ENCODE assay signal across 20 cellular contexts in genomic region chr6:155030148-155030720, GRCh38.
"Had no signal": no experiment of that assay in that cellular context is flagged by ENCODE, and none has a peak within 500 bp of the region (broad histone marks: within the 10 kb centered on the region; RNA-seq: fewer than 3 reads in every experiment).

No MANE protein-coding gene starts in this region.

- H3K4me1 Mint-ChIP-seq: activated CD4-positive, alpha-beta memory T cell treated with anti-CD3 and anti-CD28 coated beads, Interleukin-2, amount 10 ng/mL, durations not matched to agents 7 days and 5 days; activated CD8-positive, alpha-beta memory T cell treated with anti-CD3 and anti-CD28 coated beads, Interleukin-2, amount 10 ng/mL, durations not matched to agents 7 days and 5 days; activated naive CD8-positive, alpha-beta T cell treated with anti-CD3 and anti-CD28 coated beads for 36 hours; activated T-helper 17 cell treated with anti-CD3 and anti-CD28 coated beads, Interleukin-2, amount 50 U/mL, for 72 hours; stimulated activated naive CD8-positive, alpha-beta T cell treated with anti-CD3 and anti-CD28 coated beads, Interleukin-15, amount 100 ng/mL, for 72 hours had no signal

- H3K4me3 ChIP-seq: coronary artery, left lung, prostate gland, skin epidermis, suprapubic skin had no signal

- H3K27ac ChIP-seq: coronary artery, left lung, prostate gland, skin epidermis, suprapubic skin had no signal

- H3K27me3 Mint-ChIP-seq: activated CD4-positive, alpha-beta memory T cell treated with anti-CD3 and anti-CD28 coated beads, Interleukin-2, amount 10 ng/mL, durations not matched to agents 7 days and 5 days; activated CD8-positive, alpha-beta memory T cell treated with anti-CD3 and anti-CD28 coated beads, Interleukin-2, amount 10 ng/mL, durations not matched to agents 7 days and 5 days; activated T-helper 17 cell treated with anti-CD3 and anti-CD28 coated beads, Interleukin-2, amount 50 U/mL, for 72 hours had no signal

- H3K4me1 ChIP-seq: left lung, prostate gland had no signal

- ATAC-seq: activated CD4-positive, alpha-beta T cell treated with anti-CD3 and anti-CD28 coated beads for 36 hours; activated CD8-positive, alpha-beta memory T cell treated with anti-CD3 and anti-CD28 coated beads, Interleukin-2, amount 10 ng/mL, durations not matched to agents 7 days and 5 days; activated T-helper 17 cell treated with anti-CD3 and anti-CD28 coated beads, Interleukin-2, amount 50 U/mL, for 72 hours; left lung; stimulated activated naive CD8-positive, alpha-beta T cell treated with anti-CD3 and anti-CD28 coated beads, Interleukin-15, amount 100 ng/mL, for 72 hours had no signal

- H3K27ac Mint-ChIP-seq: activated CD4-positive, alpha-beta memory T cell treated with anti-CD3 and anti-CD28 coated beads, Interleukin-2, amount 10 ng/mL, durations not matched to agents 7 days and 5 days; activated CD4-positive, alpha-beta T cell treated with anti-CD3 and anti-CD28 coated beads for 36 hours; activated CD8-positive, alpha-beta memory T cell treated with anti-CD3 and anti-CD28 coated beads, Interleukin-2, amount 10 ng/mL, durations not matched to agents 7 days and 5 days; activated naive CD8-positive, alpha-beta T cell treated with anti-CD3 and anti-CD28 coated beads for 36 hours; activated T-helper 17 cell treated with anti-CD3 and anti-CD28 coated beads, Interleukin-2, amount 50 U/mL, for 72 hours had no signal

- H3K9me3 ChIP-seq: left lung, prostate gland, suprapubic skin had no signal

- DNase-seq: activated CD4-positive, alpha-beta memory T cell treated with anti-CD3 and anti-CD28 coated beads, Interleukin-2, amount 10 ng/mL, durations not matched to agents 7 days and 5 days; activated CD4-positive, alpha-beta T cell treated with anti-CD3 and anti-CD28 coated beads for 36 hours; activated CD8-positive, alpha-beta memory T cell treated with anti-CD3 and anti-CD28 coated beads, Interleukin-2, amount 10 ng/mL, durations not matched to agents 7 days and 5 days; activated naive CD4-positive, alpha-beta T cell; activated naive CD8-positive, alpha-beta T cell treated with anti-CD3 and anti-CD28 coated beads for 36 hours; amygdala; effector CD4-positive, alpha-beta T cell; head of caudate nucleus; left lung; right cardiac atrium; stimulated activated CD4-positive, alpha-beta T cell treated with anti-CD3 and anti-CD28 coated beads, Interleukin-2, amount 100 ng/mL, for 48 hours; stimulated activated naive CD8-positive, alpha-beta T cell treated with anti-CD3 and anti-CD28 coated beads, Interleukin-15, amount 100 ng/mL, for 72 hours; SW 1271; T-helper 2 cell; trophoblast cell had no signal

- H3K36me3 ChIP-seq: left lung, prostate gland, suprapubic skin had no signal

- H3K9me3 Mint-ChIP-seq: activated CD4-positive, alpha-beta memory T cell treated with anti-CD3 and anti-CD28 coated beads, Interleukin-2, amount 10 ng/mL, durations not matched to agents 7 days and 5 days; activated naive CD8-positive, alpha-beta T cell treated with anti-CD3 and anti-CD28 coated beads for 36 hours; activated T-helper 17 cell treated with anti-CD3 and anti-CD28 coated beads, Interleukin-2, amount 50 U/mL, for 72 hours; stimulated activated naive CD8-positive, alpha-beta T cell treated with anti-CD3 and anti-CD28 coated beads, Interleukin-15, amount 100 ng/mL, for 72 hours had no signal

- H3K27me3 ChIP-seq: left lung, suprapubic skin had no signal

- H3K4me3 Mint-ChIP-seq: activated CD4-positive, alpha-beta memory T cell treated with anti-CD3 and anti-CD28 coated beads, Interleukin-2, amount 10 ng/mL, durations not matched to agents 7 days and 5 days; activated CD4-positive, alpha-beta T cell treated with anti-CD3 and anti-CD28 coated beads for 36 hours; activated CD8-positive, alpha-beta memory T cell treated with anti-CD3 and anti-CD28 coated beads, Interleukin-2, amount 10 ng/mL, durations not matched to agents 7 days and 5 days; activated naive CD8-positive, alpha-beta T cell treated with anti-CD3 and anti-CD28 coated beads for 36 hours; activated T-helper 17 cell treated with anti-CD3 and anti-CD28 coated beads, Interleukin-2, amount 50 U/mL, for 72 hours; stimulated activated naive CD8-positive, alpha-beta T cell treated with anti-CD3 and anti-CD28 coated beads, Interleukin-15, amount 100 ng/mL, for 72 hours had no signal

- H3K36me3 Mint-ChIP-seq: activated CD8-positive, alpha-beta memory T cell treated with anti-CD3 and anti-CD28 coated beads, Interleukin-2, amount 10 ng/mL, durations not matched to agents 7 days and 5 days; activated naive CD8-positive, alpha-beta T cell treated with anti-CD3 and anti-CD28 coated beads for 36 hours had no signal
